Comparison of ENCODE assay signal across 9 cellular contexts in genomic region chr15:98823012-98823458, GRCh38.
DNase-seq lines count a peak whose midpoint lies in the region; ATAC-seq and TF ChIP-seq lines count a peak whose summit lies in the region.
"Had no signal": no experiment of that assay in that cellular context is flagged by ENCODE, and none has a peak within 500 bp of the region (broad histone marks: within the 10 kb centered on the region; RNA-seq: fewer than 3 reads in every experiment).

No MANE protein-coding gene starts in this region.

- peak overlapping the region in 5 of 8 donors; percentile 6 to 75 (median 45) for H3K27ac ChIP-seq in spleen
- H3K27ac ChIP-seq: Peyer's patch had no signal

- H3K27me3 ChIP-seq in HAP-1 (ENCODE audit: low read depth): no peaks in the 10 kb centered on the region
- H3K27me3 ChIP-seq in spleen (replicated peaks in 1 of 7): no peaks in the 10 kb centered on the region
- H3K27me3 ChIP-seq: Peyer's patch had no signal

- no peak for TF ChIP-seq CTCF in spleen (IDR thresholded peaks at IDR 0.05 in 8 of 11, conservative IDR thresholded peaks at IDR 0.05 in 3 of 11)

- in situ Hi-C loops in HAP-1 (cut with MboI; ENCODE audit: low sequenced_read_pairs): no loop called here

- no peak for TF ChIP-seq POLR2A in spleen (IDR thresholded peaks at IDR 0.05)

- 58 to 78% (median 66%) methylated on average over 2 of the region's 2 CpGs for WGBS in spleen, 5 donors

- H3K36me3 ChIP-seq in HAP-1 (replicated peaks) (no peaks in the 10 kb centered on the region), spleen (peaks cover 0 to 12% (median 0%) of the 10 kb centered on the region in 6 donors)
- H3K36me3 ChIP-seq: Peyer's patch had no signal

- H3K4me1 ChIP-seq in HAP-1: peaks cover 49% of the 10 kb centered on the region
- peaks cover 0 to 16% (median 2%) of the 10 kb centered on the region in 6 donors for H3K4me1 ChIP-seq in spleen

- intact Hi-C loops in spleen (cut with DNase I; ENCODE audit: low total_unique reads): no loop called here

- no peak for ATAC-seq in GM19035 (IDR thresholded peaks at IDR 0.05; ENCODE audit: unreplicated experiment)

- DNase-seq in HAP-1 (ENCODE audit: low spot score in 2 of 2) (peak; percentile 57 to 79), NCI-H510A treated with DMSO at 0.1 percent for 48 hours (lab: John Stamatoyannopoulos, UW) (peak; percentile 35), fibroblast of peridontal ligament (ENCODE audit: extremely low read depth) (peak; percentile 91), spleen (no peak), NK-92 (lab: John Stamatoyannopoulos, UW; ENCODE audit: unreplicated experiment) (no peak), HuH-7 (ENCODE audit: low spot score) (no peak)
- DNase-seq: Peyer's patch had no signal

- H3K9me3 ChIP-seq in HAP-1: no peaks in the 10 kb centered on the region
- H3K9me3 ChIP-seq in spleen: peaks cover 5 to 70% (median 31%) of the 10 kb centered on the region in 8 donors
- H3K9me3 ChIP-seq: Peyer's patch had no signal

- no peak overlapping the region for H3K4me3 ChIP-seq in HAP-1
- H3K4me3 ChIP-seq in spleen: no peak overlapping the region
- H3K4me3 ChIP-seq: Peyer's patch, skin epidermis had no signal

Comparison
In these comparisons a context has a peak if more than half of its experiments do, and no peak if none do; other contexts are left out.
1. DNase-seq: peak in HAP-1 (2 of 2), NCI-H510A treated with DMSO at 0.1 percent for 48 hours (single experiment) and fibroblast of peridontal ligament (single experiment); none in spleen (single experiment), NK-92 (single experiment) and HuH-7 (single experiment).